Comparison of ENCODE assay signal across 14 cellular contexts in genomic region chr4:10965196-10965595, GRCh38.
DNase-seq lines count a peak whose midpoint lies in the region; ATAC-seq and TF ChIP-seq lines count a peak whose summit lies in the region.
"Had no signal": no experiment of that assay in that cellular context is flagged by ENCODE, and none has a peak within 500 bp of the region (broad histone marks: within the 10 kb centered on the region; RNA-seq: fewer than 3 reads in every experiment).

No MANE protein-coding gene starts in this region.

- no peak for TF ChIP-seq POLR2A in esophagus muscularis mucosa (IDR thresholded peaks at IDR 0.05; ENCODE audit: low read depth)

- H3K27ac ChIP-seq in esophagus muscularis mucosa (replicated peaks in 1 of 4): no peak overlapping the region

- no peaks in the 10 kb centered on the region for H3K9me3 ChIP-seq in esophagus muscularis mucosa
- H3K9me3 ChIP-seq: HAP-1, SK-N-SH had no signal

- no peaks in the 10 kb centered on the region for H3K4me1 ChIP-seq in esophagus muscularis mucosa
- H3K4me1 ChIP-seq: HAP-1 had no signal

- no peaks in the 10 kb centered on the region for H3K27me3 ChIP-seq in esophagus muscularis mucosa

- intact Hi-C loops in esophagus muscularis mucosa (cut with DNase I): no loop called here

- no peak for TF ChIP-seq CTCF in esophagus muscularis mucosa (IDR thresholded peaks at IDR 0.05)

- H3K36me3 ChIP-seq in esophagus muscularis mucosa: no peaks in the 10 kb centered on the region
- H3K36me3 ChIP-seq: HAP-1 had no signal

- ATAC-seq in GM18519 (IDR thresholded peaks at IDR 0.05; ENCODE audit: low FRiP score, unreplicated experiment): no peak
- ATAC-seq in HG03159 (IDR thresholded peaks at IDR 0.05; ENCODE audit: unreplicated experiment): no peak

- peak; percentile 11 for DNase-seq in NCI-H748 (lab: John Stamatoyannopoulos, UW; ENCODE audit: unreplicated experiment)
- DNase-seq in NCI-H748 treated with DMSO at 0.1 percent for 48 hours (lab: John Stamatoyannopoulos, UW): no peak
- peak; percentile 37 for DNase-seq in NCI-H2171 treated with DMSO at 0.1 percent for 48 hours (lab: John Stamatoyannopoulos, UW)
- peak; percentile 66 for DNase-seq in esophagus muscularis mucosa (ENCODE audit: extremely low spot score)
- DNase-seq in amygdala (lab: John Stamatoyannopoulos, UW): no peak
- DNase-seq in stimulated activated CD4-positive, alpha-beta T cell treated with anti-CD3 and anti-CD28 coated beads, Interleukin-15, amount 100 ng/mL, for 24 hours: no peak
- DNase-seq: 8988T, C1 segment of cervical spinal cord, NCI-H1436, NCI-H526, SK-N-SH had no signal

- TF ChIP-seq EP300 in esophagus muscularis mucosa (IDR thresholded peaks at IDR 0.05): no peak

- H3K4me3 ChIP-seq in esophagus muscularis mucosa: no peak overlapping the region
- H3K4me3 ChIP-seq: HAP-1 had no signal

- 64% methylated on average over 5 of the region's 5 CpGs for WGBS in esophagus muscularis mucosa

Comparison
In these comparisons a context has a peak if more than half of its experiments do, and no peak if none do; other contexts are left out.
1. DNase-seq: peak in NCI-H748 (single experiment), NCI-H2171 treated with DMSO at 0.1 percent for 48 hours (single experiment) and esophagus muscularis mucosa (single experiment); none in NCI-H748 treated with DMSO at 0.1 percent for 48 hours (single experiment), amygdala (0 of 56) and stimulated activated CD4-positive, alpha-beta T cell treated with anti-CD3 and anti-CD28 coated beads, Interleukin-15, amount 100 ng/mL, for 24 hours (single experiment).